Comparison of ENCODE assay signal across 11 cellular contexts in genomic region chr2:25316101-25316500, GRCh38. TPM values are rescaled to one million over a fixed set of nuclear protein-coding genes. Genes with fewer than 3 reads are reported as not detected.
DNase-seq lines count a peak whose midpoint lies in the region; ATAC-seq, FAIRE-seq and TF ChIP-seq lines count a peak whose summit lies in the region.
"Had no signal": no experiment of that assay in that cellular context is flagged by ENCODE, and none has a peak within 500 bp of the region (broad histone marks: within the 10 kb centered on the region; RNA-seq: fewer than 3 reads in every experiment).

No MANE protein-coding gene starts in this region.

- peak overlapping the region in 1 of 4 donors; percentile 34 for H3K4me3 ChIP-seq in gastrocnemius medialis

- peak overlapping the region; percentile 73 to 89 (median 80) for H3K27ac ChIP-seq in gastrocnemius medialis

- ATAC-seq in gastrocnemius medialis (peak; percentile 80 to 83), GM18873 (IDR thresholded peaks at IDR 0.05; ENCODE audit: low FRiP score, unreplicated experiment) (no peak)
- ATAC-seq in activated CD4-positive, CD25-positive, alpha-beta regulatory T cell treated with anti-CD3 and anti-CD28 coated beads, Interleukin-2, amount 50 U/mL, for 24 hours, result no peak

- H3K9me3 ChIP-seq in gastrocnemius medialis, result no peaks in the 10 kb centered on the region

- TF ChIP-seq POLR2A in GM12891 (IDR thresholded peaks at IDR 0.05; ENCODE audit: low read depth, low read length) (no peak), gastrocnemius medialis (IDR thresholded peaks at IDR 0.05) (no peak)

- in situ Hi-C loops in gastrocnemius medialis (cut with MboI; ENCODE audit: low sequenced_read_pairs in 4 of 4), result no loop called here

- no peaks in the 10 kb centered on the region for H3K27me3 ChIP-seq in gastrocnemius medialis

- no peaks in the 10 kb centered on the region for H3K36me3 ChIP-seq in gastrocnemius medialis

- TF ChIP-seq CTCF in gastrocnemius medialis (IDR thresholded peaks at IDR 0.05 in 4 of 5, conservative IDR thresholded peaks at IDR 0.05 in 1 of 5), result no peak

- peaks cover 51 to 54% of the 10 kb centered on the region in 2 donors for H3K4me1 ChIP-seq in gastrocnemius medialis

- DNase-seq in GM12891 (ENCODE audit: insufficient read length, low spot score) (no peak), SKM-1 (lab: John Stamatoyannopoulos, UW; ENCODE audit: unreplicated experiment) (peak; percentile 97), fibroblast of gingiva (ENCODE audit: low read depth) (peak; percentile 17), gastrocnemius medialis (peak; percentile 55 to 74), GM03348 (ENCODE audit: low spot score) (no peak), middle frontal gyrus (ENCODE audit: extremely low spot score, low spot score) (no peak)
- DNase-seq: DMS 273 treated with DMSO at 0.1 percent for 48 hours, Karpas-422, NCI-H524 treated with DMSO at 0.1 percent for 48 hours had no signal

- FAIRE-seq in GM12891 (lab: Jason Lieb, UNC), result peak; percentile 50

- intact Hi-C loops in gastrocnemius medialis (cut with DNase I; ENCODE audit: low total_unique reads), result loop anchor here (2.0 kb wide), 1 partner anchor 19 kb away; no protein-coding TSS in a partner anchor

TF ChIP-seq in GM12891, 5 proteins besides CTCF, POLR2A, EP300 and RAD21:
- TF ChIP-seq POLR2AphosphoS5 (IDR thresholded peaks at IDR 0.05; ENCODE audit: low read depth, low read length) (no peak), POU2F2 (IDR thresholded peaks at IDR 0.05; ENCODE audit: low read depth, low read length) (no peak), PAX5 (IDR thresholded peaks at IDR 0.05; ENCODE audit: insufficient read depth, low read length, severe bottlenecking) (no peak), SPI1 (IDR thresholded peaks at IDR 0.05; ENCODE audit: low read depth, low read length) (no peak), TAF1 (IDR thresholded peaks at IDR 0.05; ENCODE audit: low read depth, low read length) (no peak)

RNA-seq across cellular contexts. Expression of gene DNMT3A, which starts 25.6 kb away (rescaled TPM):
- polyA plus RNA-seq in GM12891 (2012; ENCODE audit: low read depth, missing spikeins), result 35.0 TPM
- 10 to 100 TPM in 1 of 4 donors, 1 to 10 TPM in 3; 5.9 to 14.1 (median 8.0) TPM for total RNA-seq in gastrocnemius medialis

Comparison
In these comparisons a context has a peak if more than half of its experiments do, and no peak if none do; other contexts are left out.
1. DNase-seq: peak in SKM-1 (single experiment), fibroblast of gingiva (single experiment) and gastrocnemius medialis (2 of 2); none in GM12891 (single experiment), GM03348 (single experiment) and middle frontal gyrus (single experiment).
2. ATAC-seq: peak in gastrocnemius medialis (2 of 2); none in activated CD4-positive, CD25-positive, alpha-beta regulatory T cell treated with anti-CD3 and anti-CD28 coated beads, Interleukin-2, amount 50 U/mL, for 24 hours (0 of 2) and GM18873 (single experiment).